ENCODE assay signal across 8 cellular contexts in the genomic region with DNA sequence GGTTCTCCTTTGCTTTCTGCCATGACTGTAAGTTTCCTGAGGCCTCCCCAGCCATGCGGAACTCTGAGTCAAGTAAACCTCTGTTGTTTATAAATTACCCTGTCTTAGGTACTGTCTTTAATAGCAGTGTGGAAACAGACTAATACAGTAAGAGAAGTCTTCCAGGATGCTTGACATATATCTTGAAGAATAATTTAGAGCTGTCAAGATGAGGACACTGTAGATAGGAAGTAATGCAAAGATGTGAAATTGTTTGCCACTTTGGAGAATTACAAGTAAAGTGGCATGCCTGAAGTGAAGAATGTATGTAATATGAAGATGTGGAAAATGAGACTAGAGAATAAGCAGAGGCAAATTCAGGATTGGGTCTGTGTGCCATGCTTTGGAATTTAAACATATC.
"Had no signal": no experiment of that assay in that cellular context is flagged by ENCODE, and none has a peak within 500 bp of the region (broad histone marks: within the 10 kb centered on the region; RNA-seq: fewer than 3 reads in every experiment).

No MANE protein-coding gene starts in this region.

- DNase-seq: GDM1, GF-D8 had no signal

- H3K4me3 ChIP-seq: GM12878 had no signal

- FAIRE-seq: G401.6, GM12878, GM12891, GM12892, GM18507, GM19239 had no signal
